Comparison of ENCODE assay signal across 7 cellular contexts in genomic region chr1:150696151-150696550, GRCh38. TPM values are rescaled to one million over a fixed set of nuclear protein-coding genes. Genes with fewer than 3 reads are reported as not detected.
DNase-seq lines count a peak whose midpoint lies in the region; ATAC-seq, FAIRE-seq and TF ChIP-seq lines count a peak whose summit lies in the region.

No MANE protein-coding gene starts in this region.

- no peak for FAIRE-seq in small intestine (lab: Jason Lieb, UNC)
- no peak for FAIRE-seq in D721Med (lab: Jason Lieb, UNC)

- H3K9me3 ChIP-seq in T-helper 17 cell (ENCODE audit: control insufficient read depth, low read length, poor library complexity, severe bottlenecking) (no peaks in the 10 kb centered on the region), small intestine (ENCODE audit: control insufficient read depth, low read depth) (no peaks in the 10 kb centered on the region)

- DNase-seq in HT-29 (ENCODE audit: low spot score) (peak; percentile 42), T-helper 17 cell (no peak), foreskin keratinocyte (peak in 1 of 2 donors; percentile 21), small intestine (peak; percentile 52), NCI-H1694 treated with DMSO at 0.1 percent for 48 hours (lab: John Stamatoyannopoulos, UW) (no peak), NCI-H1930 (lab: John Stamatoyannopoulos, UW) (no peak), D721Med (ENCODE audit: insufficient read length, low spot score) (no peak)

- H3K4me1 ChIP-seq in foreskin keratinocyte (peaks cover 22% of the 10 kb centered on the region), small intestine (ENCODE audit: control insufficient read depth in 2 of 2, insufficient read depth in 1 of 2, low read depth in 1 of 2, low read length in 1 of 2) (no peaks in the 10 kb centered on the region)

- TF ChIP-seq CTCF in foreskin keratinocyte (conservative IDR thresholded peaks at IDR 0.05), result no peak
- no peak for TF ChIP-seq CTCF in D721Med (IDR thresholded peaks at IDR 0.05; ENCODE audit: insufficient read depth, missing control alignments)

- peaks cover 3 to 8% of the 10 kb centered on the region in 2 donors for H3K36me3 ChIP-seq in small intestine (ENCODE audit: control insufficient read depth in 2 of 2, insufficient read depth in 2 of 2, low read length in 2 of 2)

- H3K36me3 Mint-ChIP-seq in T-helper 17 cell (ENCODE audit: low read depth), result peaks cover 5% of the 10 kb centered on the region

- peak overlapping the region; percentile 90 for H3K27ac Mint-ChIP-seq in T-helper 17 cell

- peak overlapping the region in 1 of 2 donors; percentile 70 for H3K4me3 ChIP-seq in small intestine (ENCODE audit: low read depth in 1 of 2, low read length in 2 of 2)

- H3K27ac ChIP-seq in foreskin keratinocyte, result peak overlapping the region; percentile 16
- H3K27ac ChIP-seq in small intestine (ENCODE audit: low read depth in 1 of 2, low read length in 1 of 2), result peak overlapping the region; percentile 31 to 32

- peaks cover 24% of the 10 kb centered on the region for H3K4me1 Mint-ChIP-seq in T-helper 17 cell

- no peaks in the 10 kb centered on the region for H3K27me3 ChIP-seq in foreskin keratinocyte
- no peaks in the 10 kb centered on the region for H3K27me3 ChIP-seq in small intestine (ENCODE audit: control insufficient read depth in 2 of 2, insufficient read depth in 2 of 2, low read length in 2 of 2)

- WGBS in small intestine, 3 donors, result 8 to 18% (median 8%) methylated on average over 1 of the region's 1 CpG

- H3K27me3 Mint-ChIP-seq in T-helper 17 cell, result peaks cover 8% of the 10 kb centered on the region

- ATAC-seq in T-helper 17 cell (no peak), foreskin keratinocyte (no peak)

- peak overlapping the region; percentile 93 for H3K4me3 Mint-ChIP-seq in T-helper 17 cell

RNA-seq across cellular contexts. Expression of gene GOLPH3L, which starts 0.8 kb away (rescaled TPM):
- 4.9 and 7.7 TPM in 2 replicates for total RNA-seq in HT-29 (2014; rRNA removed; shearing (Covaris generic))
- 1 to 10 TPM; 7.0 to 9.1 TPM for total RNA-seq in T-helper 17 cell
- 19.0 and 20.9 TPM in 2 replicates for total RNA-seq in foreskin keratinocyte
- polyA plus RNA-seq in foreskin keratinocyte, result 8.7 and 9.5 TPM in 2 replicates
- polyA plus RNA-seq in small intestine, result 10 to 100 TPM; 15.4 to 26.2 (median 19.0) TPM

RNA-seq across cellular contexts. Expression of gene HORMAD1, which starts 24.5 kb away (rescaled TPM):
- not detected in 2 replicates for total RNA-seq in HT-29 (2014; rRNA removed; shearing (Covaris generic))
- total RNA-seq in T-helper 17 cell (under 1 TPM in 1 of 2 donors, not detected in 1; 0.80 TPM), foreskin keratinocyte (not detected in 2 replicates)
- polyA plus RNA-seq in foreskin keratinocyte (not detected in 2 replicates), small intestine (under 1 TPM in 1 of 3 donors, not detected in 2; 0.07 TPM)

Comparison
In these comparisons a context has a peak if more than half of its experiments do, and no peak if none do; other contexts are left out.
1. DNase-seq: peak in HT-29 (single experiment) and small intestine (single experiment); none in T-helper 17 cell (0 of 3), NCI-H1694 treated with DMSO at 0.1 percent for 48 hours (single experiment), NCI-H1930 (0 of 2) and D721Med (single experiment).